ENCODE assay signal across 8 cellular contexts in the genomic region with DNA sequence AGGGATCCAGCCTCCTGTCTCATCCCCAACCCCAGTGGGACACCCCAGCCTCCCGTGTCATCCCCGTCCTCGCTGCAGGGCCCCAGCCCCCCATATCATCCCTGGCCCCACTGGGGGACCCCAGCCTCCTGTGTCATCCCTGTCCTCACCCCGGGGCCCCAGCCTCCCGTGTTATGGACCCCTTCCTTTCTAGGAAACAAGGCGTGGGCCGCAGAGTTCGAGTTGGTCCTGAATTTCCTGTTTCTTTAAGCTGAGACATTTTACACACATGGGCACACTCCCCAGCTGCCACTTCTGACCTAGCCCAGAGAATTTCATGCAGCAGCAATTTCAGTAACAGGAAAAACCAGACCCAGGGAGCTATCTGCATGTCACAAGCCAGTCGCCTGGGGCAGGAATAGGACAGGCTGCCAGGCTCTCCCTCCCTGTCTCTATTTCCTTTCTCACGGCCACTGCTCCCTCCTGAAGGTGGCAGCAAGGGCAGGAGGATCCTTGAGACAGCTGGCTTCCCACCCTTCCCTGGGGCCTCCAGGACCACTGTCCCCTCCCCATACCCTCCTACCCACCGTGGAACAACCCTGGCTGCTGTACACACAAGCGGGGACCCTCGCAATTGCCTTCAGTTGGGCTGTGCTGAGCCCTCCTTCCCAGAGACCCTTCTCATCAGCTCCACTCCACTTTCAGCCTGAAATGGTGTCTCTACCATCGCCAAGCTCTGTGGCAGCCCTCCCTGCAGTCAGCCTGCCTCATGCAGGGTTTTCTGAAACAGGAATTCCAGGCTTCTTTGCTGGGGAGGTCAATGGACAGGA.
DNase-seq lines count a peak whose midpoint lies in the region; ATAC-seq, FAIRE-seq and TF ChIP-seq lines count a peak whose summit lies in the region.

No MANE protein-coding gene starts in this region.

- H3K36me3 Mint-ChIP-seq in MCF 10A (ENCODE audit: insufficient read depth, unreplicated experiment) = no peaks in the 10 kb centered on the region
- peaks cover 8% of the 10 kb centered on the region for H3K36me3 Mint-ChIP-seq in activated CD8-positive, alpha-beta T cell treated with anti-CD3 and anti-CD28 coated beads, Interleukin-2, amount 10 ng/mL, durations not matched to agents 7 days and 5 days (ENCODE audit: low read depth)

- no peak for FAIRE-seq in frontal cortex (lab: Jason Lieb, UNC)

- H3K9me3 ChIP-seq in left lung = no peaks in the 10 kb centered on the region
- H3K9me3 ChIP-seq in upper lobe of left lung = no peaks in the 10 kb centered on the region

- peaks cover 7% of the 10 kb centered on the region for H3K9me3 Mint-ChIP-seq in MCF 10A (ENCODE audit: unreplicated experiment)
- no peaks in the 10 kb centered on the region for H3K9me3 Mint-ChIP-seq in activated CD8-positive, alpha-beta T cell treated with anti-CD3 and anti-CD28 coated beads, Interleukin-2, amount 10 ng/mL, durations not matched to agents 7 days and 5 days (ENCODE audit: insufficient read depth)

- TF ChIP-seq CTCF in MCF 10A (IDR thresholded peaks at IDR 0.05; ENCODE audit: unreplicated experiment) (no peak), left lung (IDR thresholded peaks at IDR 0.05) (no peak), upper lobe of left lung (IDR thresholded peaks at IDR 0.05) (peak in 2 of 6 experiments; percentile 7 to 22)

- CTCF ChIA-PET in MCF 10A (lab: Yijun Ruan, JAX) = interaction anchor here (0.6 kb wide), 1 partner anchor 10 kb away, joined by 4 read pairs; no protein-coding TSS in a partner anchor
- CTCF ChIA-PET in activated CD8-positive, alpha-beta T cell treated with anti-CD3 and anti-CD28 coated beads, Interleukin-2, amount 10 ng/mL, durations not matched to agents 7 days and 5 days (lab: Charles Lee) = interaction anchor here (0.6 to 1.2 kb wide), 3 partner anchors 9 to 214 kb away, joined by 3 read pairs; no protein-coding TSS in a partner anchor

- DNase-seq in T47D (ENCODE audit: low read depth in 1 of 2, low spot score in 1 of 2) (peak; percentile 75 to 95), MCF 10A (ENCODE audit: unreplicated experiment) (no peak), left lung (peak; percentile 71 to 78), upper lobe of left lung (peak in 1 of 2 donors; percentile 79), frontal cortex (ENCODE audit: low spot score in 2 of 2) (no peak)
- DNase-seq in activated CD8-positive, alpha-beta T cell treated with anti-CD3 and anti-CD28 coated beads, Interleukin-2, amount 10 ng/mL, durations not matched to agents 7 days and 5 days = no peak
- DNase-seq in stimulated activated CD4-positive, alpha-beta T cell treated with anti-CD3 and anti-CD28 coated beads, Interleukin-4, amount 100 ng/mL, for 4 hours = no peak

- H3K36me3 ChIP-seq in left lung (no peaks in the 10 kb centered on the region), upper lobe of left lung (no peaks in the 10 kb centered on the region)

- H3K27ac Mint-ChIP-seq in MCF 10A (ENCODE audit: low read depth, unreplicated experiment) = no peak overlapping the region
- H3K27ac Mint-ChIP-seq in activated CD8-positive, alpha-beta T cell treated with anti-CD3 and anti-CD28 coated beads, Interleukin-2, amount 10 ng/mL, durations not matched to agents 7 days and 5 days = peak overlapping the region; percentile 97

- POLR2A ChIA-PET in MCF 10A (lab: Yijun Ruan, JAX) = no interaction called here
- POLR2A ChIA-PET in activated CD8-positive, alpha-beta T cell treated with anti-CD3 and anti-CD28 coated beads, Interleukin-2, amount 10 ng/mL, durations not matched to agents 7 days and 5 days (lab: Charles Lee) = interaction anchor here (1.0 to 1.4 kb wide), 2 partner anchors 8 to 17 kb away, joined by 4 read pairs; no protein-coding TSS in a partner anchor

- H3K4me1 ChIP-seq in left lung (peaks cover 43 to 96% of the 10 kb centered on the region in 2 donors), upper lobe of left lung (peaks cover 29 to 67% (median 57%) of the 10 kb centered on the region in 4 donors)

- no TSS peak for BruUV-seq in MCF 10A (replicated peaks; lab: Mats Ljungman, UMichigan)

- in situ Hi-C loops in T47D (cut with HindIII; ENCODE audit: low pct_unique_long_range_greater_than_20kb, low sequenced_read_pairs) = no loop called here

- TF ChIP-seq POLR2A in upper lobe of left lung (IDR thresholded peaks at IDR 0.05) = peak in 1 of 4 donors; percentile 48

- H3K4me3 Mint-ChIP-seq in MCF 10A (ENCODE audit: unreplicated experiment) = no peak overlapping the region
- no peak overlapping the region for H3K4me3 Mint-ChIP-seq in activated CD8-positive, alpha-beta T cell treated with anti-CD3 and anti-CD28 coated beads, Interleukin-2, amount 10 ng/mL, durations not matched to agents 7 days and 5 days

- H3K27ac ChIP-seq in left lung = peak overlapping the region; percentile 55 to 67
- peak overlapping the region; percentile 37 to 79 (median 66) for H3K27ac ChIP-seq in upper lobe of left lung

- H3K27me3 ChIP-seq in left lung (no peaks in the 10 kb centered on the region), upper lobe of left lung (no peaks in the 10 kb centered on the region)

- no peak for TF ChIP-seq EP300 in upper lobe of left lung (IDR thresholded peaks at IDR 0.05)

- H3K27me3 Mint-ChIP-seq in MCF 10A (ENCODE audit: insufficient read depth, unreplicated experiment) = no peaks in the 10 kb centered on the region
- H3K27me3 Mint-ChIP-seq in activated CD8-positive, alpha-beta T cell treated with anti-CD3 and anti-CD28 coated beads, Interleukin-2, amount 10 ng/mL, durations not matched to agents 7 days and 5 days (ENCODE audit: low read depth) = no peaks in the 10 kb centered on the region

- no peaks in the 10 kb centered on the region for H3K4me1 Mint-ChIP-seq in MCF 10A (ENCODE audit: insufficient read depth, unreplicated experiment)
- H3K4me1 Mint-ChIP-seq in activated CD8-positive, alpha-beta T cell treated with anti-CD3 and anti-CD28 coated beads, Interleukin-2, amount 10 ng/mL, durations not matched to agents 7 days and 5 days (ENCODE audit: low read depth) = peaks cover 97% of the 10 kb centered on the region

- H3K4me3 ChIP-seq in left lung (no peak overlapping the region), upper lobe of left lung (no peak overlapping the region)

- 37 to 45% methylated on average over 10 to 13 of the region's 14 CpGs for WGBS in upper lobe of left lung, 2 donors

- intact Hi-C loops in MCF 10A (cut with micrococcal nuclease) (no loop called here), left lung (cut with DNase I) (no loop called here)

- ATAC-seq in activated CD8-positive, alpha-beta T cell treated with anti-CD3 and anti-CD28 coated beads, Interleukin-2, amount 10 ng/mL, durations not matched to agents 7 days and 5 days = no peak
- ATAC-seq in left lung (peak; percentile 48), upper lobe of left lung (ENCODE audit: low FRiP score in 2 of 2) (peak; percentile 17 to 20), HG02970 (IDR thresholded peaks at IDR 0.05; ENCODE audit: low FRiP score, unreplicated experiment) (no peak)

Comparison
In these comparisons a context has a peak if more than half of its experiments do, and no peak if none do; other contexts are left out.
1. DNase-seq: peak in T47D (2 of 2) and left lung (2 of 2); none in MCF 10A (single experiment), activated CD8-positive, alpha-beta T cell treated with anti-CD3 and anti-CD28 coated beads, Interleukin-2, amount 10 ng/mL, durations not matched to agents 7 days and 5 days (single experiment), stimulated activated CD4-positive, alpha-beta T cell treated with anti-CD3 and anti-CD28 coated beads, Interleukin-4, amount 100 ng/mL, for 4 hours (0 of 2) and frontal cortex (0 of 2).
2. ATAC-seq: peak in left lung (single experiment) and upper lobe of left lung (2 of 2); none in activated CD8-positive, alpha-beta T cell treated with anti-CD3 and anti-CD28 coated beads, Interleukin-2, amount 10 ng/mL, durations not matched to agents 7 days and 5 days (single experiment) and HG02970 (single experiment).